In the genomic region with DNA sequence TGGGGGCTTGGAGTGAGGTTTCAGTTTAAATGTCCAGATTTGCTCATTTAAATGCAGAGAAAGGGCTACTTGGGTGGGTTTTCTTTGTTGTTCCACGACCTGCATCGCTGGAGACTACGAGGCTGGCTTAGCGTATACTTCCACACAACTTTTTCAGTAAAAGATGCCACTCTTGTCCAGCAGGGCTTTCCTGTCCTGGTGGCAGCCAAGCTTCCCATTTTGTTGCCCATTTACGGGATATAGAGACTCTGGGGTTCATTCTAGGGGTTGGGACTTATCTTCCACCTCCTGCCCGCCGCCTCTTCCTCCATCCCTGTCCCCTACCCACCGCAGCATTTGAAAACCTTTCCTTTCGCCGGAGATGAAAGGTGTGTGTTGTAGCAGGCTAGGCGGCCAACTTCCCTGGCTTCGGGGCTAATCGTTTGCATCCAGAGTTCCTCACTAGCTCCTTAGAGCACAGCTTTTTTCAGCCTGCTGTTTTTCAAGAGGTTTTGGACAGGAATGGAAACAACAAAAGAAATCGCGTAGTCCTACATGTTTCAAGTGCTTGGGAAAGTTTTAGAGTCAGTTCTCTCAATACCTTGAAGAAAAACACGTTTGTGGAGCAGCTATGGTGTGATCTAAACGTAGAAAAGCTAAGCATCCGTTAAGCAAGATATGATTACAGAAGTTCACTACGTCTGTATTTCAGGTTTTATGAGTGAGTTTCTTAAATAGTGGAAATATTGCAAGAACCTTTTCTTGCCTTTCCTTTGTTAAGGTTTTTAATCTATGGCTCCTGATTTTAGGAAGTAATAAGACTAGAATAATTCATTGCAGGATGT, we compare ENCODE assay signal across 8 cellular contexts. TPM values are rescaled to one million over a fixed set of nuclear protein-coding genes. Genes with fewer than 3 reads are reported as not detected.
DNase-seq lines count a peak whose midpoint lies in the region; ATAC-seq and TF ChIP-seq lines count a peak whose summit lies in the region.

No MANE protein-coding gene starts in this region.

- H2AFZ ChIP-seq in ACC112 (ENCODE audit: low read length, unreplicated experiment) (peak overlapping the region; percentile 100), neuron (ENCODE audit: low read depth, low read length) (peak overlapping the region; percentile 90)

- no peak overlapping the region for H3K27ac ChIP-seq in ACC112 (ENCODE audit: low read depth, low read length)
- peak overlapping the region; percentile 39; the same call in 1 of the 2 replicates for H3K27ac ChIP-seq in SJCRH30

- H3K27me3 ChIP-seq in ACC112 (ENCODE audit: insufficient read depth, low read length) (0 out of 2 replicates have a peak, but pooled peaks cover 3% of the 10 kb centered on the region), SJCRH30 (0 out of 2 replicates have a peak, but pooled peaks cover 1% of the 10 kb centered on the region), neuron (ENCODE audit: insufficient read depth, low read length) (peaks cover 3% of the 10 kb centered on the region)

- DNase-seq in SJCRH30 (peak; percentile 27 to 53), epithelial cell of esophagus (ENCODE audit: low read depth) (peak; percentile 30), DMS153 (lab: John Stamatoyannopoulos, UW) (no peak)
- DNase-seq in stimulated activated CD4-positive, alpha-beta T cell treated with anti-CD3 and anti-CD28 coated beads, Interleukin-12 subunit alpha, Interleukin-12 subunit beta, amount 100 ng/mL, for 4 hours = no peak

- H3K36me3 ChIP-seq in ACC112 (ENCODE audit: insufficient read depth, low read length) = no peaks in the 10 kb centered on the region
- H3K36me3 ChIP-seq in SJCRH30 = no peaks in the 10 kb centered on the region
- no peaks in the 10 kb centered on the region for H3K36me3 ChIP-seq in neuron (ENCODE audit: insufficient read depth, low read length)

- peak overlapping the region; percentile 78 for H3K4me3 ChIP-seq in ACC112 (ENCODE audit: low read depth, low read length)
- peak overlapping the region; percentile 94 for H3K4me3 ChIP-seq in GM08714 (ENCODE audit: low read length)
- H3K4me3 ChIP-seq in SJCRH30 = peak overlapping the region; percentile 77
- H3K4me3 ChIP-seq in epithelial cell of esophagus (ENCODE audit: low read length) = peak overlapping the region; percentile 71
- peak overlapping the region; percentile 80 for H3K4me3 ChIP-seq in neuron (ENCODE audit: low read length)

- no peaks in the 10 kb centered on the region for H3K79me2 ChIP-seq in ACC112 (ENCODE audit: control insufficient read depth, insufficient read depth, low read length, unreplicated experiment)

- H3K9me3 ChIP-seq in SJCRH30 (replicated peaks) (no peaks in the 10 kb centered on the region), neuron (ENCODE audit: low read length) (no peaks in the 10 kb centered on the region)

- TF ChIP-seq CTCF in epithelial cell of esophagus (IDR thresholded peaks at IDR 0.05; ENCODE audit: insufficient read depth, low read depth, low read length, missing control alignments) = peak; percentile 40

- ATAC-seq in HG03064 (IDR thresholded peaks at IDR 0.05; ENCODE audit: low read depth, unreplicated experiment) = peak; percentile 10

- H3K4me1 ChIP-seq in ACC112 (ENCODE audit: control insufficient read depth, insufficient read depth, low read length, unreplicated experiment) (peaks cover 3% of the 10 kb centered on the region), SJCRH30 (no peaks in the 10 kb centered on the region), neuron (ENCODE audit: insufficient read depth, low read length) (peaks cover 3% of the 10 kb centered on the region)

RNA-seq across cellular contexts. Expression of gene CHRNA5, which starts 0.8 kb away (rescaled TPM):
- total RNA-seq in SJCRH30 (2014; rRNA removed; shearing (Covaris generic)) = 19.2 and 21.7 TPM in 2 replicates

RNA-seq across cellular contexts. Expression of gene PSMA4, which starts 25.9 kb away (rescaled TPM):
- total RNA-seq in SJCRH30 (2014; rRNA removed; shearing (Covaris generic)) = 348 and 392 TPM in 2 replicates

RNA-seq across cellular contexts. Expression of gene CHRNA3, which starts 54.6 kb away (rescaled TPM):
- not detected in 2 replicates for total RNA-seq in SJCRH30 (2014; rRNA removed; shearing (Covaris generic))

RNA-seq across cellular contexts. Expression of gene HYKK, which starts 58.8 kb away (rescaled TPM):
- 8.9 and 11.4 TPM in 2 replicates for total RNA-seq in SJCRH30 (2014; rRNA removed; shearing (Covaris generic))

Comparison
In these comparisons a context has a peak if more than half of its experiments do, and no peak if none do; other contexts are left out.
1. DNase-seq: peak in SJCRH30 (2 of 2) and epithelial cell of esophagus (single experiment); none in DMS153 (single experiment) and stimulated activated CD4-positive, alpha-beta T cell treated with anti-CD3 and anti-CD28 coated beads, Interleukin-12 subunit alpha, Interleukin-12 subunit beta, amount 100 ng/mL, for 4 hours (single experiment).
2. Peak in every context shown above with its lines, with median percentiles within 50 percentile points of each other: H3K4me3 ChIP-seq.